In the genomic region with DNA sequence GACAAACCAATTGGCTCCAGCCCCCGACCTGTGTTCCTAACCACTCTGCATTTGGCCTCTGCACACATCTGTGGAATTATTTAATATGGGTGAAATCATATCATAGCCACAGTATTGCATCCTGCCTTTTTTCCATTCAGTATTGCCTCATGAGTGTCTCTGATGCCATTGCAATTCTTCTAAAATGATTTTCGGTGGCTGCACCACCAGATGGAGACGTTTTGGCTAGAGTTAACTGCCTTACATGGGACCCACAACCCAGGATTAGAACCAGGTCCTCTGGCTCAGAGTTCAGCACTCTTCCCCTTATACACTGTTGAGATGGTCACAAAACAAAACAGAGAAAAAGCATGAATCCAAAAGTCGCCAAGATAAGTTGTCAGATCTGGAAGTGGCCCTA, we compare ENCODE assay signal across 19 cellular contexts.
"Had no signal": no experiment of that assay in that cellular context is flagged by ENCODE, and none has a peak within 500 bp of the region (broad histone marks: within the 10 kb centered on the region; RNA-seq: fewer than 3 reads in every experiment).

No MANE protein-coding gene starts in this region.

- DNase-seq: activated CD4-positive, alpha-beta memory T cell treated with anti-CD3 and anti-CD28 coated beads, Interleukin-2, amount 10 ng/mL, durations not matched to agents 7 days and 5 days; activated CD4-positive, alpha-beta T cell treated with anti-CD3 and anti-CD28 coated beads, Interleukin-2, amount 10 ng/mL, durations not matched to agents 24 days and 14 days; activated gamma-delta T cell; activated naive CD4-positive, alpha-beta T cell treated with anti-CD3 and anti-CD28 coated beads, Interleukin-2, amount 50 U/mL, for 16 hours; activated naive CD8-positive, alpha-beta T cell treated with anti-CD3 and anti-CD28 coated beads, Interleukin-2, amount 50 U/mL, for 24 hours; cerebellar nuclear complex; cortex of kidney; foreskin fibroblast; naive B cell; occipital lobe; posterior cingulate gyrus; sigmoid colon; stimulated activated CD4-positive, alpha-beta T cell treated with anti-CD3 and anti-CD28 coated beads, Interleukin-15, amount 100 ng/mL, for 24 hours; stimulated activated naive B cell treated with anti-CD40 and anti-IgM and Interleukin-4, amounts not matched to agents 10 μg/mL and 1 μg/mL and 100 μg/mL, for 72 hours; upper lobe of left lung had no signal

- H3K27me3 ChIP-seq: upper lobe of left lung had no signal

- H3K9me3 ChIP-seq: sigmoid colon, upper lobe of left lung had no signal

- H3K4me1 ChIP-seq: sigmoid colon, upper lobe of left lung had no signal

- H3K27ac ChIP-seq: epithelial cell of prostate, sigmoid colon, upper lobe of left lung had no signal

- H3K36me3 ChIP-seq: sigmoid colon, upper lobe of left lung had no signal

- ATAC-seq: activated naive CD8-positive, alpha-beta T cell treated with anti-CD3 and anti-CD28 coated beads, Interleukin-2, amount 50 U/mL, for 24 hours; left lobe of liver; stimulated activated naive B cell treated with anti-CD40 and anti-IgM and Interleukin-4, amounts not matched to agents 10 μg/mL and 1 μg/mL and 100 μg/mL, for 72 hours had no signal

- H3K4me3 ChIP-seq: lung, sigmoid colon, smooth muscle cell, upper lobe of left lung had no signal
